Comparison of ENCODE assay signal across 18 cellular contexts in genomic region chr1:6006882-6007281, GRCh38. TPM values are rescaled to one million over a fixed set of nuclear protein-coding genes. Genes with fewer than 3 reads are reported as not detected.
A peak's percentile ranks its signal among the peaks of the same experiment; 100 is the strongest.
DNase-seq lines count a peak whose midpoint lies in the region; ATAC-seq and TF ChIP-seq lines count a peak whose summit lies in the region.
"Had no signal": no experiment of that assay in that cellular context is flagged by ENCODE, and none has a peak within 500 bp of the region (broad histone marks: within the 10 kb centered on the region; RNA-seq: fewer than 3 reads in every experiment).

No MANE protein-coding gene starts in this region.

- H3K27ac ChIP-seq in left ventricle myocardium inferior (replicated peaks) (peak overlapping the region; percentile 76), sigmoid colon (no peak overlapping the region)

- peaks cover 19% of the 10 kb centered on the region for H3K4me1 ChIP-seq in left ventricle myocardium inferior
- H3K4me1 ChIP-seq in sigmoid colon: no peaks in the 10 kb centered on the region

- no peak overlapping the region for H3K4me3 ChIP-seq in left ventricle myocardium inferior
- H3K4me3 ChIP-seq in sigmoid colon: no peak overlapping the region

- intact Hi-C loops in left ventricle myocardium inferior (cut with micrococcal nuclease): no loop called here
- intact Hi-C loops in sigmoid colon (cut with DNase I): no loop called here

- H3K27me3 ChIP-seq in left ventricle myocardium inferior (ENCODE audit: low read depth) (no peaks in the 10 kb centered on the region), sigmoid colon (no peaks in the 10 kb centered on the region)

- peak; percentile 57 for DNase-seq in left ventricle myocardium inferior
- DNase-seq in sigmoid colon: peak; percentile 58
- DNase-seq in medulla oblongata (ENCODE audit: extremely low spot score): no peak
- DNase-seq in DMS79 (lab: John Stamatoyannopoulos, UW): no peak
- no peak for DNase-seq in AG20443 (ENCODE audit: low spot score)
- DNase-seq: AML-193; Calu3; erythroblast; NCI-H1092 treated with DMSO at 0.1 percent for 48 hours; NCI-H2107; stimulated activated CD4-positive, alpha-beta T cell treated with anti-CD3 and anti-CD28 coated beads, Interleukin-2, amount 100 ng/mL, for 24 hours; T-helper 9 cell had no signal

- WGBS in sigmoid colon, 2 donors: 79 to 83% methylated on average over 12 of the region's 12 CpGs

- no peak overlapping the region for H3K27ac Mint-ChIP-seq in activated T-helper 17 cell treated with anti-CD3 and anti-CD28 coated beads, Interleukin-2, amount 50 U/mL, for 72 hours
- H3K27ac Mint-ChIP-seq: activated naive CD4-positive, alpha-beta T cell treated with anti-CD3 and anti-CD28 coated beads for 36 hours had no signal

- no peak for TF ChIP-seq CTCF in left ventricle myocardium inferior (IDR thresholded peaks at IDR 0.05; ENCODE audit: borderline replicate concordance)
- TF ChIP-seq CTCF in sigmoid colon (IDR thresholded peaks at IDR 0.05): no peak

- no peaks in the 10 kb centered on the region for H3K4me1 Mint-ChIP-seq in activated T-helper 17 cell treated with anti-CD3 and anti-CD28 coated beads, Interleukin-2, amount 50 U/mL, for 72 hours

- TF ChIP-seq EP300 in sigmoid colon (IDR thresholded peaks at IDR 0.05): no peak

- no peaks in the 10 kb centered on the region for H3K9me3 Mint-ChIP-seq in activated T-helper 17 cell treated with anti-CD3 and anti-CD28 coated beads, Interleukin-2, amount 50 U/mL, for 72 hours
- H3K9me3 Mint-ChIP-seq: activated naive CD4-positive, alpha-beta T cell treated with anti-CD3 and anti-CD28 coated beads for 36 hours; brain had no signal

- H3K9me3 ChIP-seq in left ventricle myocardium inferior (replicated peaks): no peaks in the 10 kb centered on the region
- no peaks in the 10 kb centered on the region for H3K9me3 ChIP-seq in sigmoid colon

- no peaks in the 10 kb centered on the region for H3K27me3 Mint-ChIP-seq in activated T-helper 17 cell treated with anti-CD3 and anti-CD28 coated beads, Interleukin-2, amount 50 U/mL, for 72 hours
- H3K27me3 Mint-ChIP-seq: activated CD4-positive, alpha-beta T cell treated with anti-CD3 and anti-CD28 coated beads for 36 hours; brain had no signal

- ATAC-seq in HG03354 (IDR thresholded peaks at IDR 0.05; ENCODE audit: poor library complexity, severe bottlenecking, unreplicated experiment): peak; percentile 16
- ATAC-seq in activated T-helper 17 cell treated with anti-CD3 and anti-CD28 coated beads, Interleukin-2, amount 50 U/mL, for 72 hours (replicated peaks): peak; percentile 3
- ATAC-seq: left lobe of liver had no signal

- H3K36me3 ChIP-seq in left ventricle myocardium inferior: no peaks in the 10 kb centered on the region
- H3K36me3 ChIP-seq in sigmoid colon: no peaks in the 10 kb centered on the region

- H3K4me3 Mint-ChIP-seq in activated T-helper 17 cell treated with anti-CD3 and anti-CD28 coated beads, Interleukin-2, amount 50 U/mL, for 72 hours: peak overlapping the region; percentile 47
- H3K4me3 Mint-ChIP-seq: activated CD4-positive, alpha-beta T cell treated with anti-CD3 and anti-CD28 coated beads for 36 hours; activated naive CD4-positive, alpha-beta T cell treated with anti-CD3 and anti-CD28 coated beads for 36 hours; brain had no signal

- TF ChIP-seq POLR2A in sigmoid colon (IDR thresholded peaks at IDR 0.05): no peak

- H3K36me3 Mint-ChIP-seq in activated T-helper 17 cell treated with anti-CD3 and anti-CD28 coated beads, Interleukin-2, amount 50 U/mL, for 72 hours (ENCODE audit: low read depth): peaks cover 5% of the 10 kb centered on the region
- H3K36me3 Mint-ChIP-seq: brain had no signal

RNA-seq across cellular contexts. Expression of gene NPHP4, which starts 14.7 kb away (rescaled TPM):
- 10 to 100 TPM; 21.5 to 35.7 TPM for total RNA-seq in activated T-helper 17 cell treated with anti-CD3 and anti-CD28 coated beads, Interleukin-2, amount 50 U/mL, for 72 hours
- total RNA-seq in left ventricle myocardium inferior (3.7 TPM), sigmoid colon (10 to 100 TPM in 2 of 4 donors, 1 to 10 TPM in 2; 4.9 to 12.2 (median 8.8) TPM)
- 1 to 10 TPM in 2 of 3 donors, under 1 TPM in 1; 0.60 to 6.3 (median 1.2) TPM for polyA plus RNA-seq in sigmoid colon

RNA-seq across cellular contexts. Expression of gene KCNAB2, which starts 38.8 kb away (rescaled TPM):
- total RNA-seq in activated T-helper 17 cell treated with anti-CD3 and anti-CD28 coated beads, Interleukin-2, amount 50 U/mL, for 72 hours: 100 to 1,000 TPM; 407 to 432 TPM
- total RNA-seq in left ventricle myocardium inferior (31.0 TPM), sigmoid colon (1 to 10 TPM; 6.8 to 9.0 (median 7.7) TPM)
- 10 to 100 TPM in 1 of 3 donors, 1 to 10 TPM in 2; 3.0 to 23.5 (median 4.9) TPM for polyA plus RNA-seq in sigmoid colon

Comparison
In these comparisons a context has a peak if more than half of its experiments do, and no peak if none do; other contexts are left out.
1. DNase-seq: peak in left ventricle myocardium inferior (single experiment) and sigmoid colon (single experiment); none in medulla oblongata (single experiment), DMS79 (single experiment) and AG20443 (single experiment).
2. RNA of gene KCNAB2, which starts 38.8 kb away (total RNA-seq): 407 to 432 TPM in activated T-helper 17 cell treated with anti-CD3 and anti-CD28 coated beads, Interleukin-2, amount 50 U/mL, for 72 hours; 31.0 TPM in left ventricle myocardium inferior (single experiment) and 6.8 to 9.0 TPM in sigmoid colon; every median in the first group is over 10 times any median in the second.